Comparison of ENCODE assay signal across 15 cellular contexts in genomic region chr18:5419601-5420000, GRCh38.
DNase-seq lines count a peak whose midpoint lies in the region; TF ChIP-seq lines count a peak whose summit lies in the region.
"Had no signal": no experiment of that assay in that cellular context is flagged by ENCODE, and none has a peak within 500 bp of the region (broad histone marks: within the 10 kb centered on the region; RNA-seq: fewer than 3 reads in every experiment).

No MANE protein-coding gene starts in this region.

- H3K4me3 Mint-ChIP-seq in CD14-positive monocyte = no peak overlapping the region
- H3K4me3 Mint-ChIP-seq: B cell; CD4-positive, alpha-beta memory T cell; H9 had no signal

- DNase-seq in CD14-positive monocyte (ENCODE audit: low spot score) = no peak
- DNase-seq in dorsolateral prefrontal cortex = no peak
- DNase-seq in medulla oblongata (ENCODE audit: extremely low spot score) = peak; percentile 63
- DNase-seq in putamen (ENCODE audit: low spot score) = peak; percentile 52
- no peak for DNase-seq in T1000 (lab: John Stamatoyannopoulos, UW)
- no peak for DNase-seq in DMS53 treated with DMSO at 0.1 percent for 48 hours (lab: John Stamatoyannopoulos, UW; ENCODE audit: unreplicated experiment)
- no peak for DNase-seq in cerebellum (ENCODE audit: low spot score)
- DNase-seq in AG08395 (ENCODE audit: low spot score) = no peak
- DNase-seq: 8988T; CD4-positive, alpha-beta memory T cell; DMS79 treated with DMSO at 0.1 percent for 48 hours; EL; GOT3; H9 had no signal

- H3K27ac Mint-ChIP-seq in CD14-positive monocyte = peak overlapping the region in 5 of 7 donors; percentile 11 to 86 (median 76)
- H3K27ac Mint-ChIP-seq: B cell; CD4-positive, alpha-beta memory T cell; H9 had no signal

- H3K4me3 ChIP-seq in dorsolateral prefrontal cortex = peak overlapping the region in 58 of 59 donors; percentile 3 to 68 (median 46)

- no peaks in the 10 kb centered on the region for H3K27me3 ChIP-seq in dorsolateral prefrontal cortex

- peaks cover 31% of the 10 kb centered on the region for H3K4me1 Mint-ChIP-seq in CD14-positive monocyte
- H3K4me1 Mint-ChIP-seq: B cell; CD4-positive, alpha-beta memory T cell had no signal

- intact Hi-C loops in CD14-positive monocyte (cut with micrococcal nuclease) = no loop called here
- intact Hi-C loops in dorsolateral prefrontal cortex (cut with DNase I) = loop anchor here (5.0 to 10.0 kb wide), 3 partner anchors 122 to 182 kb away; partner anchors contain the start of gene ZBTB14 (in 2 of the 2)

- peaks cover 0 to 1% (median 0%) of the 10 kb centered on the region in 3 donors for H3K27me3 Mint-ChIP-seq in CD14-positive monocyte (ENCODE audit: low read depth in 3 of 3)

- peaks cover 0 to 2% (median 0%) of the 10 kb centered on the region in 7 donors for H3K9me3 Mint-ChIP-seq in CD14-positive monocyte
- H3K9me3 Mint-ChIP-seq: CD4-positive, alpha-beta memory T cell; H9 had no signal

- H3K36me3 Mint-ChIP-seq in CD14-positive monocyte = peaks cover 40 to 50% of the 10 kb centered on the region in 2 donors
- H3K36me3 Mint-ChIP-seq: CD4-positive, alpha-beta memory T cell had no signal

- TF ChIP-seq CTCF in CD14-positive monocyte (IDR thresholded peaks at IDR 0.05) (no peak), dorsolateral prefrontal cortex (IDR thresholded peaks at IDR 0.05 in 54 of 56, conservative IDR thresholded peaks at IDR 0.05 in 2 of 56; ENCODE audit: low read depth in 1 of 56, partially characterized antibody in 56 of 56) (no peak)

- peak overlapping the region in 58 of 59 donors; percentile 27 to 97 (median 88) for H3K27ac ChIP-seq in dorsolateral prefrontal cortex

Comparison
In these comparisons a context has a peak if more than half of its experiments do, and no peak if none do; other contexts are left out.
1. DNase-seq: peak in medulla oblongata (single experiment) and putamen (single experiment); none in CD14-positive monocyte (single experiment), dorsolateral prefrontal cortex (0 of 10), T1000 (single experiment), DMS53 treated with DMSO at 0.1 percent for 48 hours (single experiment), cerebellum (single experiment) and AG08395 (single experiment).
2. intact Hi-C loops: an anchor here in dorsolateral prefrontal cortex (5.0 to 10.0 kb wide); none called in CD14-positive monocyte.